8 cellular contexts compared by ENCODE assay signal in genomic region chr20:13119583-13119982, GRCh38.
A peak's percentile ranks its signal among the peaks of the same experiment; 100 is the strongest.
DNase-seq lines count a peak whose midpoint lies in the region; ATAC-seq and TF ChIP-seq lines count a peak whose summit lies in the region.

No MANE protein-coding gene starts in this region.

- H3K4me1 ChIP-seq in Panc1 (ENCODE audit: control insufficient read depth, insufficient read depth, low read length): no peaks in the 10 kb centered on the region

- H3K4me3 ChIP-seq in Panc1 (ENCODE audit: low read depth in 2 of 2, low read length in 2 of 2): no peak overlapping the region

- peak; percentile 78 for TF ChIP-seq RAD21 in Ishikawa (IDR thresholded peaks at IDR 0.05; ENCODE audit: low read depth)

- CTCF ChIA-PET in Panc1 (lab: Charles Lee): no interaction called here

- no peak overlapping the region for H3K27ac ChIP-seq in Panc1 (ENCODE audit: low read length)

- no TSS peak for BruUV-seq in Panc1 (replicated peaks; lab: Mats Ljungman, UMichigan)

- no peaks in the 10 kb centered on the region for H3K9me3 Mint-ChIP-seq in activated naive CD4-positive, alpha-beta T cell treated with anti-CD3 and anti-CD28 coated beads, Interleukin-2, amount 50 U/mL, for 72 hours

- no peak for TF ChIP-seq EP300 in Ishikawa (IDR thresholded peaks at IDR 0.05; ENCODE audit: borderline replicate concordance)

- ATAC-seq in GM21381 (IDR thresholded peaks at IDR 0.05; ENCODE audit: unreplicated experiment): peak; percentile 61
- peak; percentile 85 for ATAC-seq in Panc1
- peak; percentile 78 to 83 for ATAC-seq in activated naive CD4-positive, alpha-beta T cell treated with anti-CD3 and anti-CD28 coated beads, Interleukin-2, amount 50 U/mL, for 72 hours
- ATAC-seq in left cardiac atrium: peak; percentile 79 to 91

- peaks cover 7% of the 10 kb centered on the region for H3K27me3 ChIP-seq in Panc1 (ENCODE audit: control insufficient read depth, insufficient read depth, low read length)

- no peaks in the 10 kb centered on the region for H3K36me3 Mint-ChIP-seq in activated naive CD4-positive, alpha-beta T cell treated with anti-CD3 and anti-CD28 coated beads, Interleukin-2, amount 50 U/mL, for 72 hours

- H3K9me3 ChIP-seq in Panc1 (ENCODE audit: control insufficient read depth, insufficient read depth, low read depth, low read length): no peaks in the 10 kb centered on the region

- no peaks in the 10 kb centered on the region for H3K36me3 ChIP-seq in Panc1 (ENCODE audit: control insufficient read depth, insufficient read depth, low read length)

- in situ Hi-C loops in Panc1 (cut with HindIII; ENCODE audit: low pct_unique_long_range_greater_than_20kb, low sequenced_read_pairs): no loop called here

- DNase-seq in DMS79 (lab: John Stamatoyannopoulos, UW): peak; percentile 57
- DNase-seq in Panc1 (ENCODE audit: low read depth, low spot score): peak; percentile 47
- DNase-seq in activated naive CD4-positive, alpha-beta T cell treated with anti-CD3 and anti-CD28 coated beads, Interleukin-2, amount 50 U/mL, for 72 hours (ENCODE audit: low spot score in 2 of 2): peak in 1 of 2 donors; percentile 56
- DNase-seq in left cardiac atrium: no peak
- DNase-seq in renal cortical epithelial cell (ENCODE audit: low read depth): peak; percentile 51
- no peak for DNase-seq in OCI-M2 (lab: John Stamatoyannopoulos, UW; ENCODE audit: unreplicated experiment)

- POLR2A ChIA-PET in Panc1 (lab: Charles Lee): no interaction called here

- intact Hi-C loops in Panc1 (cut with micrococcal nuclease; ENCODE audit: unreplicated experiment) (loop anchor here (1.0 to 10.0 kb wide), 4 partner anchors 145 to 653 kb away; no protein-coding TSS in a partner anchor), left cardiac atrium (cut with DNase I) (loop anchor here in 1 of 2 donors (2.0 to 5.0 kb wide), 3 partner anchors 143 to 428 kb away; no protein-coding TSS in a partner anchor)

- no peak overlapping the region for H3K27ac Mint-ChIP-seq in activated naive CD4-positive, alpha-beta T cell treated with anti-CD3 and anti-CD28 coated beads, Interleukin-2, amount 50 U/mL, for 72 hours

- TF ChIP-seq CTCF in Panc1 (IDR thresholded peaks at IDR 0.05): peak; percentile 88

TF ChIP-seq in Ishikawa, 13 proteins besides CTCF, POLR2A, EP300 and RAD21:
- TF ChIP-seq, protein P1, sequence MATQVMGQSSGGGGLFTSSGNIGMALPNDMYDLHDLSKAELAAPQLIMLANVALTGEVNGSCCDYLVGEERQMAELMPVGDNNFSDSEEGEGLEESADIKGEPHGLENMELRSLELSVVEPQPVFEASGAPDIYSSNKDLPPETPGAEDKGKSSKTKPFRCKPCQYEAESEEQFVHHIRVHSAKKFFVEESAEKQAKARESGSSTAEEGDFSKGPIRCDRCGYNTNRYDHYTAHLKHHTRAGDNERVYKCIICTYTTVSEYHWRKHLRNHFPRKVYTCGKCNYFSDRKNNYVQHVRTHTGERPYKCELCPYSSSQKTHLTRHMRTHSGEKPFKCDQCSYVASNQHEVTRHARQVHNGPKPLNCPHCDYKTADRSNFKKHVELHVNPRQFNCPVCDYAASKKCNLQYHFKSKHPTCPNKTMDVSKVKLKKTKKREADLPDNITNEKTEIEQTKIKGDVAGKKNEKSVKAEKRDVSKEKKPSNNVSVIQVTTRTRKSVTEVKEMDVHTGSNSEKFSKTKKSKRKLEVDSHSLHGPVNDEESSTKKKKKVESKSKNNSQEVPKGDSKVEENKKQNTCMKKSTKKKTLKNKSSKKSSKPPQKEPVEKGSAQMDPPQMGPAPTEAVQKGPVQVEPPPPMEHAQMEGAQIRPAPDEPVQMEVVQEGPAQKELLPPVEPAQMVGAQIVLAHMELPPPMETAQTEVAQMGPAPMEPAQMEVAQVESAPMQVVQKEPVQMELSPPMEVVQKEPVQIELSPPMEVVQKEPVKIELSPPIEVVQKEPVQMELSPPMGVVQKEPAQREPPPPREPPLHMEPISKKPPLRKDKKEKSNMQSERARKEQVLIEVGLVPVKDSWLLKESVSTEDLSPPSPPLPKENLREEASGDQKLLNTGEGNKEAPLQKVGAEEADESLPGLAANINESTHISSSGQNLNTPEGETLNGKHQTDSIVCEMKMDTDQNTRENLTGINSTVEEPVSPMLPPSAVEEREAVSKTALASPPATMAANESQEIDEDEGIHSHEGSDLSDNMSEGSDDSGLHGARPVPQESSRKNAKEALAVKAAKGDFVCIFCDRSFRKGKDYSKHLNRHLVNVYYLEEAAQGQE (IDR thresholded peaks at IDR 0.05; ENCODE audit: low read depth): no peak
- TF ChIP-seq ZBTB7A (IDR thresholded peaks at IDR 0.05; ENCODE audit: low read depth) (no peak), TEAD4 (IDR thresholded peaks at IDR 0.05) (no peak), YY1 (IDR thresholded peaks at IDR 0.05; ENCODE audit: low read depth) (no peak), TCF12 (IDR thresholded peaks at IDR 0.05; ENCODE audit: low read depth) (no peak), MAX (IDR thresholded peaks at IDR 0.05) (no peak), TAF1 (IDR thresholded peaks at IDR 0.05; ENCODE audit: low read depth) (no peak), EGR1 (IDR thresholded peaks at IDR 0.05) (no peak), CREB1 (IDR thresholded peaks at IDR 0.05; ENCODE audit: low read depth) (no peak), NFIC (IDR thresholded peaks at IDR 0.05) (no peak), CEBPB (IDR thresholded peaks at IDR 0.05) (no peak)

Comparison
In these comparisons a context has a peak if more than half of its experiments do, and no peak if none do; other contexts are left out.
1. DNase-seq: peak in DMS79 (single experiment), Panc1 (single experiment) and renal cortical epithelial cell (single experiment); none in left cardiac atrium (single experiment) and OCI-M2 (single experiment).
2. Peak in every context shown above with its lines, with median percentiles within 50 percentile points of each other: ATAC-seq.